ENCODE assay signal across 28 cellular contexts in the genomic region with DNA sequence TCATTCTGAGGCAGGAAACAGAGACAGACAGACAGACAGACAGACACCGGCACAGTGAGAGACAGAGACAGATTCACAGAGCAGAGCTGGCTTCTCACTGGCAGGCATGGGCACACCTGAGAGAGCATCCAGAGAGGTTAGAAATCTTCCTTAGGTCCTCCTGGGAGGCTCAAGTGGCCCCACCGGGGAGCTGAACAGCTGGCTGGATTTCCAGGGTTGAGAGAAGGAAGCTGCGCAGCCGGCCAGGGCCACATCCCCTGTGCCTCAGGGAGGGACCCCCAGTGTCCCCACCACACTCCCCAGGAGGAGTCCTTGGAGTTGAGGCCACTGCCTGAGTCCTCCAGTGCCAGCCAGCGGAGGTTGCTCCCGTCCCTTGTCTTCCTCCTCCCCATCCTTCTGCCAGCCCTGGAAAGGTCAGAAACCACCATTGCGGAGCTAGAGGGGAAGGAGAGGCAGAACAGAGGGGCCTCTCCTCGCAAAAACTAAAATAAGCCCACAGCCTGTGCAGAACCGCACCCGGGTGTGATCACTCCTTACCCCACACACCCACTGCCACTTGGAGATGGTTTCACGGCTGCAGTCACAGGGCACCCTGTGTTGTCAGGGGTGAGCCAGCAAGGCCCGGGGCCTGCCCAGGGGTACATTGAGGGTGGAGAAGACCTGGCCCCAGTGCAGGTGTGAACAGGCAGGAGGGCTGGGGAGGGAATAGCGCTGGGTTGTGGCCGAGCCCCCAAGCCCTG. TPM values are rescaled to one million over a fixed set of nuclear protein-coding genes. Genes with fewer than 3 reads are reported as not detected.
"Had no signal": no experiment of that assay in that cellular context is flagged by ENCODE, and none has a peak within 500 bp of the region (broad histone marks: within the 10 kb centered on the region; RNA-seq: fewer than 3 reads in every experiment).

No MANE protein-coding gene starts in this region.

- DNase-seq: activated CD4-positive, alpha-beta memory T cell treated with anti-CD3 and anti-CD28 coated beads for 36 hours; activated CD4-positive, alpha-beta T cell treated with anti-CD3 and anti-CD28 coated beads for 1 hour; activated naive CD4-positive, alpha-beta T cell; activated T-cell treated with anti-CD3 and anti-CD28 coated beads, Interleukin-2, amount 50 U/mL, for 1 hour; central memory CD4-positive, alpha-beta T cell; dermis blood vessel endothelial cell; effector memory CD4-positive, alpha-beta T cell; glutamatergic neuron; immature natural killer cell; kidney glomerular epithelial cell; left lung; naive thymus-derived CD4-positive, alpha-beta T cell; retina; sigmoid colon; stimulated activated CD4-positive, alpha-beta T cell treated with anti-CD3 and anti-CD28 coated beads, Interleukin-2, amount 100 ng/mL, for 48 hours; stimulated activated naive CD4-positive, alpha-beta T cell treated with Interleukin-2 at 50 U/mL for 16 hours; T-helper 9 cell had no signal

- H3K4me3 ChIP-seq: adrenal gland, ascending aorta, hepatocyte, left lung, lung, neural progenitor cell, sigmoid colon, smooth muscle cell, upper lobe of right lung had no signal

- ATAC-seq: left lung; naive thymus-derived CD4-positive, alpha-beta T cell; upper lobe of right lung had no signal

- H3K36me3 ChIP-seq: adrenal gland, ascending aorta, left lung, neural progenitor cell, sigmoid colon, upper lobe of right lung had no signal

- H3K27me3 ChIP-seq: adrenal gland, ascending aorta, hepatocyte, neural progenitor cell, sigmoid colon, upper lobe of right lung had no signal

RNA-seq across cellular contexts. Expression of a gene that starts 4.2 kb away (rescaled TPM):
- total RNA-seq: ascending aorta, frontal cortex, progenitor cell of endocrine pancreas, smooth muscle cell, upper lobe of right lung had no signal

RNA-seq across cellular contexts. Expression of a gene that starts 8.4 kb away (rescaled TPM):
- total RNA-seq: adrenal gland, ascending aorta, dermis blood vessel endothelial cell, frontal cortex, hepatocyte, left lung, progenitor cell of endocrine pancreas, smooth muscle cell, upper lobe of right lung had no signal

RNA-seq across cellular contexts. Expression of a gene that starts 14.7 kb away (rescaled TPM):
- total RNA-seq: adrenal gland, ascending aorta, dermis blood vessel endothelial cell, frontal cortex, hepatocyte, left lung, omental fat pad, sigmoid colon, smooth muscle cell, subcutaneous adipose tissue, upper lobe of right lung had no signal

RNA-seq across cellular contexts. Expression of a gene that starts 33.4 kb away (rescaled TPM):
- total RNA-seq: frontal cortex, smooth muscle cell had no signal
